28 cellular contexts compared by ENCODE assay signal in genomic region chr5:68248896-68249295, GRCh38. TPM values are rescaled to one million over a fixed set of nuclear protein-coding genes. Genes with fewer than 3 reads are reported as not detected.
DNase-seq lines count a peak whose midpoint lies in the region; ATAC-seq, FAIRE-seq and TF ChIP-seq lines count a peak whose summit lies in the region.
"Had no signal": no experiment of that assay in that cellular context is flagged by ENCODE, and none has a peak within 500 bp of the region (broad histone marks: within the 10 kb centered on the region; RNA-seq: fewer than 3 reads in every experiment).

No MANE protein-coding gene starts in this region.

- TF ChIP-seq CTCF in A549 (IDR thresholded peaks at IDR 0.05) (no peak), natural killer cell (IDR thresholded peaks at IDR 0.05) (no peak)

- H3K36me3 ChIP-seq in CD8-positive, alpha-beta memory T cell (ENCODE audit: insufficient read depth, low read length), result no peaks in the 10 kb centered on the region
- H3K36me3 ChIP-seq: brain microvascular endothelial cell, tibial nerve had no signal

- H3K4me3 ChIP-seq in A549, result no peak overlapping the region
- no peak overlapping the region for H3K4me3 ChIP-seq in CD8-positive, alpha-beta memory T cell (ENCODE audit: low read length)
- H3K4me3 ChIP-seq: BLaER1, hepatocyte, smooth muscle cell, tibial nerve had no signal

- intact Hi-C loops in natural killer cell (cut with micrococcal nuclease), result no loop called here

- no peaks in the 10 kb centered on the region for H3K27me3 ChIP-seq in CD8-positive, alpha-beta memory T cell (ENCODE audit: insufficient read depth, low read length, poor library complexity, severe bottlenecking)
- H3K27me3 ChIP-seq: BLaER1, brain microvascular endothelial cell, hepatocyte, tibial nerve had no signal

- no peaks in the 10 kb centered on the region for H3K9me3 ChIP-seq in A549
- no peaks in the 10 kb centered on the region for H3K9me3 ChIP-seq in CD8-positive, alpha-beta memory T cell (ENCODE audit: low read length)
- H3K9me3 ChIP-seq: tibial nerve had no signal

- POLR2A ChIA-PET in A549 (lab: Yijun Ruan, JAX), result no interaction called here
- POLR2A ChIA-PET in CD8-positive, alpha-beta memory T cell (lab: Charles Lee), result no interaction called here

- H3K27ac Mint-ChIP-seq in CD8-positive, alpha-beta memory T cell, result peak overlapping the region in 6 of 8 donors; percentile 20 to 88 (median 58)
- peak overlapping the region; percentile 55 for H3K27ac Mint-ChIP-seq in central memory CD8-positive, alpha-beta T cell (ENCODE audit: low read depth)
- H3K27ac Mint-ChIP-seq in natural killer cell, result peak overlapping the region; percentile 87 to 90
- H3K27ac Mint-ChIP-seq: T-helper 1 cell treated with Interleukin-12 subunit alpha and Interleukin-12 subunit beta and Interleukin-4 antibody, amounts not matched to agents 30 μg/mL and 1 μg/mL, for 36 hours had no signal

- TF ChIP-seq POLR2A in A549 (IDR thresholded peaks at IDR 0.05; ENCODE audit: low read length), result no peak

- peaks cover 0 to 2% of the 10 kb centered on the region in 2 donors for H3K27me3 Mint-ChIP-seq in CD8-positive, alpha-beta memory T cell
- H3K27me3 Mint-ChIP-seq in central memory CD8-positive, alpha-beta T cell, result no peaks in the 10 kb centered on the region
- H3K27me3 Mint-ChIP-seq in natural killer cell (ENCODE audit: low read depth in 2 of 2), result no peaks in the 10 kb centered on the region

- peaks cover 0 to 3% (median 2%) of the 10 kb centered on the region in 3 donors for H3K36me3 Mint-ChIP-seq in CD8-positive, alpha-beta memory T cell
- peaks cover 12% of the 10 kb centered on the region for H3K36me3 Mint-ChIP-seq in central memory CD8-positive, alpha-beta T cell (ENCODE audit: insufficient read depth)
- no peaks in the 10 kb centered on the region for H3K36me3 Mint-ChIP-seq in natural killer cell

- FAIRE-seq in A549 (lab: Jason Lieb, UNC), result peak; percentile 63
- FAIRE-seq: GM18507 had no signal

- whole genome bisulfite sequencing in A549 (ENCODE audit: missing lambda C conversion rate), result 88% methylated on average over 2 of the region's 2 CpGs

- no peak for TF ChIP-seq RAD21 in A549 (conservative IDR thresholded peaks at IDR 0.05 in 1 of 2, IDR thresholded peaks at IDR 0.05 in 1 of 2)

- H3K4me1 ChIP-seq in A549, result 0 out of 3 replicates have a peak, but pooled peaks cover 4% of the 10 kb centered on the region
- peaks cover 71% of the 10 kb centered on the region for H3K4me1 ChIP-seq in CD8-positive, alpha-beta memory T cell (ENCODE audit: insufficient read depth, low read length)

- no peak for ATAC-seq in A549
- ATAC-seq in central memory CD8-positive, alpha-beta T cell (replicated peaks; ENCODE audit: extremely low read depth, poor library complexity, severe bottlenecking), result no peak
- ATAC-seq in natural killer cell, result no peak
- ATAC-seq in left lobe of liver, result no peak
- ATAC-seq: left cardiac atrium had no signal

- no peaks in the 10 kb centered on the region for H3K9me3 Mint-ChIP-seq in CD8-positive, alpha-beta memory T cell
- H3K9me3 Mint-ChIP-seq in central memory CD8-positive, alpha-beta T cell, result no peaks in the 10 kb centered on the region
- no peaks in the 10 kb centered on the region for H3K9me3 Mint-ChIP-seq in natural killer cell
- H3K9me3 Mint-ChIP-seq: T-helper 1 cell treated with Interleukin-12 subunit alpha and Interleukin-12 subunit beta and Interleukin-4 antibody, amounts not matched to agents 30 μg/mL and 1 μg/mL, for 36 hours had no signal

- DNase-seq in A549 (ENCODE audit: low read depth in 1 of 2, low spot score in 1 of 2) (no peak), natural killer cell (no peak), NCI-H345 (lab: John Stamatoyannopoulos, UW) (no peak), NAMALWA (ENCODE audit: low spot score) (no peak), left lobe of liver (ENCODE audit: low spot score) (no peak)
- no peak for DNase-seq in CD8-positive, alpha-beta memory T cell
- DNase-seq in central memory CD8-positive, alpha-beta T cell (ENCODE audit: low spot score in 2 of 2), result no peak
- DNase-seq: activated CD8-positive, alpha-beta memory T cell treated with anti-CD3 and anti-CD28 coated beads for 24 hours; activated naive CD4-positive, alpha-beta T cell; activated T-cell treated with anti-CD3 and anti-CD28 coated beads, Interleukin-2, amount 50 U/mL, for 1 hour; amniotic stem cell; brain microvascular endothelial cell; effector memory CD4-positive, alpha-beta T cell; erythroblast; foreskin fibroblast; left cardiac atrium; mesenchymal stem cell; NCI-H2029 treated with DMSO at 0.1 percent for 48 hours; NCI-H82; occipital lobe; retina; stimulated activated CD4-positive, alpha-beta T cell treated with anti-CD3 and anti-CD28 coated beads, Interleukin-1b, Interleukin-23, amount 100 ng/mL, for 48 hours had no signal

- no peak for TF ChIP-seq EP300 in A549 (IDR thresholded peaks at IDR 0.05)

- no peak overlapping the region for H3K4me2 ChIP-seq in A549
- H3K4me2 ChIP-seq: hepatocyte, smooth muscle cell had no signal

- CTCF ChIA-PET in A549 (lab: Yijun Ruan, JAX), result interaction anchor here (1.1 to 2.4 kb wide), 2 partner anchors 1002 to 1004 kb away, joined by 3 to 13 read pairs; no protein-coding TSS in a partner anchor
- CTCF ChIA-PET in CD8-positive, alpha-beta memory T cell (lab: Charles Lee), result interaction anchor here (2.4 kb wide), 1 partner anchor 1003 kb away, joined by 8 read pairs; no protein-coding TSS in a partner anchor

- peaks cover 78 to 93% (median 89%) of the 10 kb centered on the region in 3 donors for H3K4me1 Mint-ChIP-seq in CD8-positive, alpha-beta memory T cell
- peaks cover 73% of the 10 kb centered on the region for H3K4me1 Mint-ChIP-seq in central memory CD8-positive, alpha-beta T cell
- peaks cover 72 to 75% of the 10 kb centered on the region in 2 donors for H3K4me1 Mint-ChIP-seq in natural killer cell

- no peak overlapping the region for H3K27ac ChIP-seq in A549
- H3K27ac ChIP-seq in CD8-positive, alpha-beta memory T cell (ENCODE audit: low read depth, low read length), result no peak overlapping the region
- H3K27ac ChIP-seq: BLaER1, brain microvascular endothelial cell, hepatocyte had no signal

- no peak overlapping the region for H3K4me3 Mint-ChIP-seq in CD8-positive, alpha-beta memory T cell
- H3K4me3 Mint-ChIP-seq in central memory CD8-positive, alpha-beta T cell, result no peak overlapping the region
- no peak overlapping the region for H3K4me3 Mint-ChIP-seq in natural killer cell
- H3K4me3 Mint-ChIP-seq: T-helper 1 cell treated with Interleukin-12 subunit alpha and Interleukin-12 subunit beta and Interleukin-4 antibody, amounts not matched to agents 30 μg/mL and 1 μg/mL, for 36 hours had no signal

TF ChIP-seq in A549, 52 proteins besides CTCF, POLR2A, EP300 and RAD21 (continues in another document):
- TF ChIP-seq POLR2AphosphoS2 (conservative IDR thresholded peaks at IDR 0.05; ENCODE audit: low read length), result no peak
- no peak for TF ChIP-seq ZFP36 (IDR thresholded peaks at IDR 0.05; ENCODE audit: borderline replicate concordance, partially characterized antibody)
- TF ChIP-seq RCOR1 (IDR thresholded peaks at IDR 0.05; ENCODE audit: low read depth, low read length), result no peak
- TF ChIP-seq MAX (IDR thresholded peaks at IDR 0.05), result no peak
- TF ChIP-seq, protein P1, sequence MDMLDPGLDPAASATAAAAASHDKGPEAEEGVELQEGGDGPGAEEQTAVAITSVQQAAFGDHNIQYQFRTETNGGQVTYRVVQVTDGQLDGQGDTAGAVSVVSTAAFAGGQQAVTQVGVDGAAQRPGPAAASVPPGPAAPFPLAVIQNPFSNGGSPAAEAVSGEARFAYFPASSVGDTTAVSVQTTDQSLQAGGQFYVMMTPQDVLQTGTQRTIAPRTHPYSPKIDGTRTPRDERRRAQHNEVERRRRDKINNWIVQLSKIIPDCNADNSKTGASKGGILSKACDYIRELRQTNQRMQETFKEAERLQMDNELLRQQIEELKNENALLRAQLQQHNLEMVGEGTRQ (IDR thresholded peaks at IDR 0.05), result no peak
- TF ChIP-seq HOXB13 (CRISPR knock-in tag; IDR thresholded peaks at IDR 0.05; ENCODE audit: low read depth), result no peak
- TF ChIP-seq HOXB5 (CRISPR knock-in tag; IDR thresholded peaks at IDR 0.05), result no peak
- no peak for TF ChIP-seq ESRRA (IDR thresholded peaks at IDR 0.05; ENCODE audit: borderline replicate concordance, low read length)
- no peak for TF ChIP-seq KDM1A (IDR thresholded peaks at IDR 0.05; ENCODE audit: low read depth)
- TF ChIP-seq SREBF2 (IDR thresholded peaks at IDR 0.05), result no peak
- TF ChIP-seq E2F6 (IDR thresholded peaks at IDR 0.05; ENCODE audit: borderline replicate concordance, low read depth), result no peak
- no peak for TF ChIP-seq EHMT2 (IDR thresholded peaks at IDR 0.05; ENCODE audit: low read depth)
- TF ChIP-seq MAZ (IDR thresholded peaks at IDR 0.05; ENCODE audit: borderline replicate concordance, low read depth, low read length), result no peak
- TF ChIP-seq FOSL2 (IDR thresholded peaks at IDR 0.05), result no peak
- no peak for TF ChIP-seq FOSL2 (CRISPR knock-in tag; IDR thresholded peaks at IDR 0.05)
- no peak for TF ChIP-seq RARB (CRISPR knock-in tag; IDR thresholded peaks at IDR 0.05)
- TF ChIP-seq BHLHE40 (IDR thresholded peaks at IDR 0.05; ENCODE audit: low read depth, low read length), result no peak

RNA-seq across cellular contexts. Expression of gene PIK3R1, which starts 33.3 kb away (rescaled TPM):
- polyA plus RNA-seq in A549 (2011; rRNA removed), result 5.7 and 8.8 TPM in 2 replicates
- 1.2 and 1.4 TPM in 2 replicates for polyA plus RNA-seq in A549 (2012; cell fraction: cytosol; rRNA removed)
- 0.86 and 1.9 TPM in 2 replicates for polyA plus RNA-seq in A549 (2012; cell fraction: nucleus; rRNA removed)
- polyA plus RNA-seq in A549 (2017; fragmentation: RNase III; extraction: RNeasy Plus Mini Kit Qiagen cat#74134 plus additional on column Dnase treatment), result 5.5 to 6.0 TPM (median 5.7 TPM) in 3 replicates
- 10.2 and 16.1 TPM in 2 replicates for polyA minus RNA-seq in A549 (2011; rRNA and poly(A)+ RNA removed)
- total RNA-seq in CD8-positive, alpha-beta memory T cell, result 10 to 100 TPM; 46.9 to 47.9 TPM
- polyA plus RNA-seq in CD8-positive, alpha-beta memory T cell, result 75.9 TPM
- total RNA-seq in natural killer cell, result 100 to 1,000 TPM; 307 to 365 (median 313) TPM
- 149 TPM for total RNA-seq in left lobe of liver
